Comparison of ENCODE assay signal across 30 cellular contexts in the genomic region with DNA sequence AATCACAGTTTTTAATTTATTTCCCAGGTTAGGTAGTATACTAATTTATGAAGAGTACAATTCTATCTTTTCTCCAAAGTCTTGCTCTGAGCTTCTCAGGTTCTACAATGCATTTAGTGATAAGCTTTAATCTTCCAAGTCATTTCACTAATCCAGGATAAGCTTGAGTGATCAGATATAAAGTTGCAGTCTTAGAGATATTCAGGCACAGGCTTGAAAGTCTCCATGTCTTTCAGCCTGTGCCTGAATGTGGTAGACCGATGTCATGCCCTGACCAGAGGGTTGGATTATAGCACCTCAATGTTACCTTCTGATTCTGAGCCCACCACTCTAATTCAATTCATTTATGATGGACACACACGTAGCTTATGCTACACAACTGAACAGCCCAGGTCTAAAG.
"Had no signal": no experiment of that assay in that cellular context is flagged by ENCODE, and none has a peak within 500 bp of the region (broad histone marks: within the 10 kb centered on the region; RNA-seq: fewer than 3 reads in every experiment).

No MANE protein-coding gene starts in this region.

- H3K4me1 Mint-ChIP-seq: activated naive CD4-positive, alpha-beta T cell treated with anti-CD3 and anti-CD28 coated beads, Interleukin-2, amount 50 U/mL, for 24 hours had no signal

- H3K4me3 Mint-ChIP-seq: activated CD4-positive, alpha-beta memory T cell treated with anti-CD3 and anti-CD28 coated beads, Interleukin-2, amount 10 ng/mL, durations not matched to agents 7 days and 5 days; activated CD4-positive, alpha-beta T cell treated with anti-CD3 and anti-CD28 coated beads, Interleukin-2, amount 10 ng/mL, durations not matched to agents 7 days and 5 days; activated naive CD4-positive, alpha-beta T cell treated with anti-CD3 and anti-CD28 coated beads for 36 hours; activated naive CD4-positive, alpha-beta T cell treated with anti-CD3 and anti-CD28 coated beads, Interleukin-2, amount 50 U/mL, for 24 hours; activated naive CD8-positive, alpha-beta T cell treated with anti-CD3 and anti-CD28 coated beads for 36 hours; activated naive CD8-positive, alpha-beta T cell treated with anti-CD3 and anti-CD28 coated beads, Interleukin-2, amount 50 U/mL, for 24 hours; activated T-cell treated with anti-CD3 and anti-CD28 coated beads, Interleukin-2, amount 50 U/mL, for 24 hours; activated T-cell treated with anti-CD3 and anti-CD28 coated beads, Interleukin-2, amount 50 U/mL, for 72 hours; effector memory CD8-positive, alpha-beta T cell; WTC11 had no signal

- H3K4me3 ChIP-seq: adrenal gland, body of pancreas, esophagus squamous epithelium, gastroesophageal sphincter had no signal

- H3K27ac Mint-ChIP-seq: activated CD4-positive, alpha-beta memory T cell treated with anti-CD3 and anti-CD28 coated beads, Interleukin-2, amount 10 ng/mL, durations not matched to agents 7 days and 5 days; activated CD4-positive, alpha-beta T cell treated with anti-CD3 and anti-CD28 coated beads, Interleukin-2, amount 10 ng/mL, durations not matched to agents 7 days and 5 days; activated naive CD4-positive, alpha-beta T cell treated with anti-CD3 and anti-CD28 coated beads for 36 hours; activated naive CD4-positive, alpha-beta T cell treated with anti-CD3 and anti-CD28 coated beads, Interleukin-2, amount 50 U/mL, for 24 hours; activated naive CD8-positive, alpha-beta T cell treated with anti-CD3 and anti-CD28 coated beads for 36 hours; activated naive CD8-positive, alpha-beta T cell treated with anti-CD3 and anti-CD28 coated beads, Interleukin-2, amount 50 U/mL, for 24 hours; activated T-cell treated with anti-CD3 and anti-CD28 coated beads, Interleukin-2, amount 50 U/mL, for 24 hours; activated T-cell treated with anti-CD3 and anti-CD28 coated beads, Interleukin-2, amount 50 U/mL, for 72 hours; effector memory CD8-positive, alpha-beta T cell; WTC11 had no signal

- H3K27me3 ChIP-seq: body of pancreas had no signal

- H3K9me3 Mint-ChIP-seq: activated CD4-positive, alpha-beta memory T cell treated with anti-CD3 and anti-CD28 coated beads, Interleukin-2, amount 10 ng/mL, durations not matched to agents 7 days and 5 days; activated CD4-positive, alpha-beta T cell treated with anti-CD3 and anti-CD28 coated beads, Interleukin-2, amount 10 ng/mL, durations not matched to agents 7 days and 5 days; activated naive CD4-positive, alpha-beta T cell treated with anti-CD3 and anti-CD28 coated beads for 36 hours; activated naive CD4-positive, alpha-beta T cell treated with anti-CD3 and anti-CD28 coated beads, Interleukin-2, amount 50 U/mL, for 24 hours; activated naive CD8-positive, alpha-beta T cell treated with anti-CD3 and anti-CD28 coated beads for 36 hours; activated naive CD8-positive, alpha-beta T cell treated with anti-CD3 and anti-CD28 coated beads, Interleukin-2, amount 50 U/mL, for 24 hours; activated T-cell treated with anti-CD3 and anti-CD28 coated beads, Interleukin-2, amount 50 U/mL, for 24 hours; activated T-cell treated with anti-CD3 and anti-CD28 coated beads, Interleukin-2, amount 50 U/mL, for 72 hours; effector memory CD8-positive, alpha-beta T cell; WTC11 had no signal

- H3K27ac ChIP-seq: adrenal gland, body of pancreas, epithelial cell of prostate, esophagus squamous epithelium, gastroesophageal sphincter, heart right ventricle had no signal

- H3K9me3 ChIP-seq: adrenal gland, body of pancreas, esophagus squamous epithelium, gastroesophageal sphincter, heart right ventricle had no signal

- H3K36me3 ChIP-seq: adrenal gland, esophagus squamous epithelium, gastroesophageal sphincter, heart right ventricle had no signal

- H3K36me3 Mint-ChIP-seq: activated naive CD4-positive, alpha-beta T cell treated with anti-CD3 and anti-CD28 coated beads, Interleukin-2, amount 50 U/mL, for 24 hours; activated naive CD8-positive, alpha-beta T cell treated with anti-CD3 and anti-CD28 coated beads for 36 hours; WTC11 had no signal

- ATAC-seq: activated naive CD8-positive, alpha-beta T cell treated with anti-CD3 and anti-CD28 coated beads, Interleukin-2, amount 50 U/mL, for 24 hours; activated T-cell treated with anti-CD3 and anti-CD28 coated beads, Interleukin-2, amount 50 U/mL, for 72 hours; body of pancreas; effector memory CD8-positive, alpha-beta T cell; gastroesophageal sphincter; heart right ventricle; WTC11 had no signal

- DNase-seq: activated CD4-positive, alpha-beta memory T cell treated with anti-CD3 and anti-CD28 coated beads, Interleukin-2, amount 10 ng/mL, durations not matched to agents 7 days and 5 days; activated CD4-positive, alpha-beta T cell treated with anti-CD3 and anti-CD28 coated beads for 1 hour; activated CD4-positive, alpha-beta T cell treated with anti-CD3 and anti-CD28 coated beads for 4 hours; activated CD4-positive, alpha-beta T cell treated with anti-CD3 and anti-CD28 coated beads, Interleukin-2, amount 10 ng/mL, durations not matched to agents 7 days and 5 days; activated CD4-positive, alpha-beta T cell treated with anti-CD3 and anti-CD28 coated beads, Interleukin-2, amount 50 U/mL, for 4 hours; activated CD8-positive, alpha-beta memory T cell treated with anti-CD3 and anti-CD28 coated beads, Interleukin-2, amount 50 U/mL, for 48 hours; activated gamma-delta T cell treated with Interleukin-2 at 50 U/mL for 16 hours; activated naive CD4-positive, alpha-beta T cell treated with anti-CD3 and anti-CD28 coated beads for 36 hours; activated naive CD8-positive, alpha-beta T cell treated with anti-CD3 and anti-CD28 coated beads for 36 hours; activated naive CD8-positive, alpha-beta T cell treated with anti-CD3 and anti-CD28 coated beads, Interleukin-2, amount 50 U/mL, for 24 hours; activated T-cell treated with anti-CD3 and anti-CD28 coated beads for 4 hours; activated T-cell treated with anti-CD3 and anti-CD28 coated beads, Interleukin-2, amount 50 U/mL, for 24 hours; activated T-cell treated with anti-CD3 and anti-CD28 coated beads, Interleukin-2, amount 50 U/mL, for 72 hours; adrenal gland; amygdala; aorta; body of pancreas; caudate nucleus; cortex of kidney; dermis blood vessel endothelial cell; effector CD4-positive, alpha-beta T cell; effector memory CD8-positive, alpha-beta T cell; esophagus squamous epithelium; foreskin melanocyte; heart right ventricle; T-helper 2 cell had no signal
